In genomic region chr9:132586830-132587483, GRCh38 we compare ENCODE assay signal across 22 cellular contexts. TPM values are rescaled to one million over a fixed set of nuclear protein-coding genes. Genes with fewer than 3 reads are reported as not detected.
DNase-seq lines count a peak whose midpoint lies in the region; ATAC-seq and TF ChIP-seq lines count a peak whose summit lies in the region.
"Had no signal": no experiment of that assay in that cellular context is flagged by ENCODE, and none has a peak within 500 bp of the region (broad histone marks: within the 10 kb centered on the region; RNA-seq: fewer than 3 reads in every experiment).

No MANE protein-coding gene starts in this region.

- H3K9ac ChIP-seq in iPS-15b (ENCODE audit: low read depth, low read length): no peak overlapping the region

- peak; percentile 42 for DNase-seq in activated naive CD8-positive, alpha-beta T cell treated with anti-CD3 and anti-CD28 coated beads, Interleukin-2, amount 10 ng/mL, durations not matched to agents 7 days and 5 days
- no peak for DNase-seq in activated naive CD8-positive, alpha-beta T cell treated with anti-CD3 and anti-CD28 coated beads, Interleukin-2, amount 50 U/mL, for 24 hours
- DNase-seq in NCI-H69 (lab: John Stamatoyannopoulos, UW) (peak; percentile 69), thyroid gland (no peak)
- DNase-seq in stimulated activated naive B cell treated with anti-CD40 and anti-IgM and Interleukin-4, amounts not matched to agents 10 μg/mL and 1 μg/mL and 100 μg/mL, for 72 hours: no peak
- DNase-seq: activated CD4-positive, alpha-beta T cell treated with anti-CD3 and anti-CD28 coated beads, Interleukin-2, amount 50 U/mL, for 4 hours; activated naive CD4-positive, alpha-beta T cell treated with Interleukin-2 at 50 U/mL for 16 hours; CD4-positive, alpha-beta memory T cell; DND-41; NCI-H526; occipital lobe; OCI-M1; SHP77; T-helper 1 cell had no signal

- H3K27ac ChIP-seq in thyroid gland: no peak overlapping the region
- H3K27ac ChIP-seq: right lobe of liver, thoracic aorta had no signal

- ATAC-seq in activated naive CD8-positive, alpha-beta T cell treated with anti-CD3 and anti-CD28 coated beads, Interleukin-2, amount 10 ng/mL, durations not matched to agents 7 days and 5 days (ENCODE audit: low read depth): no peak
- ATAC-seq in activated naive CD8-positive, alpha-beta T cell treated with anti-CD3 and anti-CD28 coated beads, Interleukin-2, amount 50 U/mL, for 24 hours: no peak
- ATAC-seq in stimulated activated naive B cell treated with anti-CD40 and anti-IgM and Interleukin-4, amounts not matched to agents 10 μg/mL and 1 μg/mL and 100 μg/mL, for 72 hours (replicated peaks): no peak
- no peak for ATAC-seq in HG03521 (IDR thresholded peaks at IDR 0.05; ENCODE audit: unreplicated experiment)
- ATAC-seq in GM21529 (IDR thresholded peaks at IDR 0.05; ENCODE audit: unreplicated experiment): no peak
- ATAC-seq: right lobe of liver; stimulated activated memory B cell treated with anti-CD40 and anti-IgM and Interleukin-4, amounts not matched to agents 10 μg/mL and 1 μg/mL and 100 μg/mL, for 72 hours had no signal

- 4 to 7% methylated on average over 23 to 42 of the region's 66 CpGs for WGBS in thyroid gland, 2 donors

- peaks cover 20% of the 10 kb centered on the region for H3K4me1 ChIP-seq in iPS-15b (ENCODE audit: control insufficient read depth, insufficient read depth, low read length)
- peaks cover 0 to 16% of the 10 kb centered on the region in 2 donors for H3K4me1 ChIP-seq in thyroid gland
- H3K4me1 ChIP-seq: right lobe of liver had no signal

- H3K4me3 Mint-ChIP-seq in activated naive CD8-positive, alpha-beta T cell treated with anti-CD3 and anti-CD28 coated beads, Interleukin-2, amount 10 ng/mL, durations not matched to agents 7 days and 5 days: no peak overlapping the region
- no peak overlapping the region for H3K4me3 Mint-ChIP-seq in activated naive CD8-positive, alpha-beta T cell treated with anti-CD3 and anti-CD28 coated beads, Interleukin-2, amount 50 U/mL, for 24 hours
- H3K4me3 Mint-ChIP-seq in stimulated activated naive B cell treated with anti-CD40 and anti-IgM and Interleukin-4, amounts not matched to agents 10 μg/mL and 1 μg/mL and 100 μg/mL, for 72 hours: peak overlapping the region in 1 of 2 donors; percentile 35
- H3K4me3 Mint-ChIP-seq: stimulated activated memory B cell treated with anti-CD40 and anti-IgM and Interleukin-4, amounts not matched to agents 10 μg/mL and 1 μg/mL and 100 μg/mL, for 72 hours had no signal

- no peaks in the 10 kb centered on the region for H3K36me3 Mint-ChIP-seq in activated naive CD8-positive, alpha-beta T cell treated with anti-CD3 and anti-CD28 coated beads, Interleukin-2, amount 10 ng/mL, durations not matched to agents 7 days and 5 days
- H3K36me3 Mint-ChIP-seq in activated naive CD8-positive, alpha-beta T cell treated with anti-CD3 and anti-CD28 coated beads, Interleukin-2, amount 50 U/mL, for 24 hours (ENCODE audit: low read depth): no peaks in the 10 kb centered on the region
- peaks cover 7 to 8% of the 10 kb centered on the region in 2 donors for H3K36me3 Mint-ChIP-seq in stimulated activated naive B cell treated with anti-CD40 and anti-IgM and Interleukin-4, amounts not matched to agents 10 μg/mL and 1 μg/mL and 100 μg/mL, for 72 hours
- H3K36me3 Mint-ChIP-seq: stimulated activated memory B cell treated with anti-CD40 and anti-IgM and Interleukin-4, amounts not matched to agents 10 μg/mL and 1 μg/mL and 100 μg/mL, for 72 hours had no signal

- POLR2A ChIA-PET in activated naive CD8-positive, alpha-beta T cell treated with anti-CD3 and anti-CD28 coated beads, Interleukin-2, amount 10 ng/mL, durations not matched to agents 7 days and 5 days (lab: Charles Lee): no interaction called here

- peaks cover 91% of the 10 kb centered on the region for H3K27me3 ChIP-seq in iPS-15b (ENCODE audit: control insufficient read depth, insufficient read depth, low read length)
- peaks cover 60% of the 10 kb centered on the region for H3K27me3 ChIP-seq in thyroid gland

- peaks cover 4% of the 10 kb centered on the region for H3K4me1 Mint-ChIP-seq in activated naive CD8-positive, alpha-beta T cell treated with anti-CD3 and anti-CD28 coated beads, Interleukin-2, amount 10 ng/mL, durations not matched to agents 7 days and 5 days
- peaks cover 6% of the 10 kb centered on the region for H3K4me1 Mint-ChIP-seq in activated naive CD8-positive, alpha-beta T cell treated with anti-CD3 and anti-CD28 coated beads, Interleukin-2, amount 50 U/mL, for 24 hours
- peaks cover 20 to 42% of the 10 kb centered on the region in 2 donors for H3K4me1 Mint-ChIP-seq in stimulated activated naive B cell treated with anti-CD40 and anti-IgM and Interleukin-4, amounts not matched to agents 10 μg/mL and 1 μg/mL and 100 μg/mL, for 72 hours

- H3K9me3 ChIP-seq in iPS-15b (ENCODE audit: control insufficient read depth, insufficient read depth, low read length) (no peaks in the 10 kb centered on the region), thyroid gland (no peaks in the 10 kb centered on the region)
- H3K9me3 ChIP-seq: right lobe of liver, thoracic aorta had no signal

- no peak for TF ChIP-seq CTCF in thyroid gland (IDR thresholded peaks at IDR 0.05)

- H3K4me3 ChIP-seq in iPS-15b (ENCODE audit: low read depth, low read length) (peak overlapping the region; percentile 39), thyroid gland (replicated peaks in 1 of 3) (no peak overlapping the region)
- H3K4me3 ChIP-seq: right lobe of liver, thoracic aorta had no signal

- H3K9me3 Mint-ChIP-seq in activated naive CD8-positive, alpha-beta T cell treated with anti-CD3 and anti-CD28 coated beads, Interleukin-2, amount 10 ng/mL, durations not matched to agents 7 days and 5 days: no peaks in the 10 kb centered on the region
- no peaks in the 10 kb centered on the region for H3K9me3 Mint-ChIP-seq in activated naive CD8-positive, alpha-beta T cell treated with anti-CD3 and anti-CD28 coated beads, Interleukin-2, amount 50 U/mL, for 24 hours
- H3K9me3 Mint-ChIP-seq in stimulated activated naive B cell treated with anti-CD40 and anti-IgM and Interleukin-4, amounts not matched to agents 10 μg/mL and 1 μg/mL and 100 μg/mL, for 72 hours: no peaks in the 10 kb centered on the region
- H3K9me3 Mint-ChIP-seq: stimulated activated memory B cell treated with anti-CD40 and anti-IgM and Interleukin-4, amounts not matched to agents 10 μg/mL and 1 μg/mL and 100 μg/mL, for 72 hours had no signal

- intact Hi-C loops in thyroid gland (cut with DNase I): no loop called here

- no peak overlapping the region for H3K27ac Mint-ChIP-seq in activated naive CD8-positive, alpha-beta T cell treated with anti-CD3 and anti-CD28 coated beads, Interleukin-2, amount 10 ng/mL, durations not matched to agents 7 days and 5 days
- H3K27ac Mint-ChIP-seq in activated naive CD8-positive, alpha-beta T cell treated with anti-CD3 and anti-CD28 coated beads, Interleukin-2, amount 50 U/mL, for 24 hours: no peak overlapping the region
- peak overlapping the region; percentile 75 for H3K27ac Mint-ChIP-seq in stimulated activated naive B cell treated with anti-CD40 and anti-IgM and Interleukin-4, amounts not matched to agents 10 μg/mL and 1 μg/mL and 100 μg/mL, for 72 hours
- H3K27ac Mint-ChIP-seq: stimulated activated memory B cell treated with anti-CD40 and anti-IgM and Interleukin-4, amounts not matched to agents 10 μg/mL and 1 μg/mL and 100 μg/mL, for 72 hours had no signal

- TF ChIP-seq POLR2A in thyroid gland (IDR thresholded peaks at IDR 0.05): no peak

- peaks cover 84% of the 10 kb centered on the region for H3K27me3 Mint-ChIP-seq in activated naive CD8-positive, alpha-beta T cell treated with anti-CD3 and anti-CD28 coated beads, Interleukin-2, amount 10 ng/mL, durations not matched to agents 7 days and 5 days
- H3K27me3 Mint-ChIP-seq in activated naive CD8-positive, alpha-beta T cell treated with anti-CD3 and anti-CD28 coated beads, Interleukin-2, amount 50 U/mL, for 24 hours: peaks cover 68% of the 10 kb centered on the region
- peaks cover 56 to 93% of the 10 kb centered on the region in 2 donors for H3K27me3 Mint-ChIP-seq in stimulated activated naive B cell treated with anti-CD40 and anti-IgM and Interleukin-4, amounts not matched to agents 10 μg/mL and 1 μg/mL and 100 μg/mL, for 72 hours

- no peaks in the 10 kb centered on the region for H3K36me3 ChIP-seq in iPS-15b (ENCODE audit: control insufficient read depth, insufficient read depth, low read length)
- H3K36me3 ChIP-seq in thyroid gland: no peaks in the 10 kb centered on the region
- H3K36me3 ChIP-seq: right lobe of liver, thoracic aorta had no signal

RNA-seq across cellular contexts. Expression of gene BARHL1, which starts 4.6 kb away (rescaled TPM):
- not detected for total RNA-seq in activated naive CD8-positive, alpha-beta T cell treated with anti-CD3 and anti-CD28 coated beads, Interleukin-2, amount 10 ng/mL, durations not matched to agents 7 days and 5 days
- total RNA-seq in thyroid gland: not detected
- total RNA-seq: astrocyte; CD4-positive, alpha-beta memory T cell; lower leg skin; occipital lobe; right lobe of liver; thoracic aorta had no signal

Comparison
In these comparisons a context has a peak if more than half of its experiments do, and no peak if none do; other contexts are left out.
1. DNase-seq: peak in activated naive CD8-positive, alpha-beta T cell treated with anti-CD3 and anti-CD28 coated beads, Interleukin-2, amount 10 ng/mL, durations not matched to agents 7 days and 5 days (single experiment) and NCI-H69 (single experiment); none in activated naive CD8-positive, alpha-beta T cell treated with anti-CD3 and anti-CD28 coated beads, Interleukin-2, amount 50 U/mL, for 24 hours (single experiment), stimulated activated naive B cell treated with anti-CD40 and anti-IgM and Interleukin-4, amounts not matched to agents 10 μg/mL and 1 μg/mL and 100 μg/mL, for 72 hours (single experiment) and thyroid gland (0 of 2).